1 cellular context compared by ENCODE assay signal in genomic region chr1:234683856-234684632, GRCh38.
TF ChIP-seq lines count a peak whose summit lies in the region.

No MANE protein-coding gene starts in this region.

TF ChIP-seq in HepG2, 621 proteins besides CTCF, POLR2A, EP300 and RAD21 (continued from another document and continues in another):
- no peak for TF ChIP-seq WIZ (CRISPR knock-in tag; IDR thresholded peaks at IDR 0.05)
- no peak for TF ChIP-seq DMTF1 (CRISPR knock-in tag; IDR thresholded peaks at IDR 0.05)
- TF ChIP-seq SP4 (CRISPR knock-in tag; IDR thresholded peaks at IDR 0.05): no peak
- TF ChIP-seq THAP9 (CRISPR knock-in tag; IDR thresholded peaks at IDR 0.05; ENCODE audit: borderline replicate concordance): no peak
- no peak for TF ChIP-seq CBX2 (IDR thresholded peaks at IDR 0.05; ENCODE audit: low read depth, low read length)
- no peak for TF ChIP-seq CBX2 (CRISPR knock-in tag; IDR thresholded peaks at IDR 0.05; ENCODE audit: low read depth)
- TF ChIP-seq CEBPB (IDR thresholded peaks at IDR 0.05; ENCODE audit: borderline replicate concordance, low read depth, low read length): peak; percentile 100
- TF ChIP-seq DMAP1 (CRISPR knock-in tag; IDR thresholded peaks at IDR 0.05): 0 out of 2 replicates have a peak, but pooled peaks have one; percentile 21
- peak; percentile 66 for TF ChIP-seq MAX (IDR thresholded peaks at IDR 0.05)
- 0 out of 2 replicates have a peak, but pooled peaks have one; percentile 59 for TF ChIP-seq KAT7 (CRISPR knock-in tag; IDR thresholded peaks at IDR 0.05; ENCODE audit: borderline replicate concordance)
- peak; percentile 95; the same call in 1 of the 2 replicates for TF ChIP-seq ZNF292 (CRISPR knock-in tag; IDR thresholded peaks at IDR 0.05; ENCODE audit: borderline replicate concordance, low read depth)
- no peak for TF ChIP-seq SYNCRIP (IDR thresholded peaks at IDR 0.05; ENCODE audit: insufficient read depth, low read depth, low read length)
- TF ChIP-seq ZNF468 (CRISPR knock-in tag; IDR thresholded peaks at IDR 0.05): no peak
- TF ChIP-seq PLRG1 (conservative IDR thresholded peaks at IDR 0.05): no peak
- no peak for TF ChIP-seq HHEX (CRISPR knock-in tag; IDR thresholded peaks at IDR 0.05)
- no peak for TF ChIP-seq MTERF4 (CRISPR knock-in tag; IDR thresholded peaks at IDR 0.05)
- peak; percentile 56; the same call in 1 of the 2 replicates for TF ChIP-seq NFE2L2 (IDR thresholded peaks at IDR 0.05; ENCODE audit: low read length)
- TF ChIP-seq PAXIP1 (CRISPR knock-in tag; conservative IDR thresholded peaks at IDR 0.05): peak; percentile 87
- TF ChIP-seq ZNF143 (CRISPR knock-in tag; IDR thresholded peaks at IDR 0.05): peak; percentile 41; the same call in 1 of the 2 replicates
- peak; percentile 84 for TF ChIP-seq ELF3 (CRISPR knock-in tag; IDR thresholded peaks at IDR 0.05)
- no peak for TF ChIP-seq ZFP36 (IDR thresholded peaks at IDR 0.05; ENCODE audit: borderline replicate concordance, low read depth, low read length, partially characterized antibody)
- peak; percentile 84 for TF ChIP-seq TFE3 (CRISPR knock-in tag; IDR thresholded peaks at IDR 0.05)
- no peak for TF ChIP-seq ZNF660 (CRISPR knock-in tag; IDR thresholded peaks at IDR 0.05; ENCODE audit: borderline replicate concordance, low read depth)
- TF ChIP-seq ZBTB8A (CRISPR knock-in tag; IDR thresholded peaks at IDR 0.05; ENCODE audit: borderline replicate concordance, low read depth): no peak
- TF ChIP-seq ZFP36L2 (CRISPR knock-in tag; IDR thresholded peaks at IDR 0.05): no peak
- TF ChIP-seq ZNF746 (CRISPR knock-in tag; IDR thresholded peaks at IDR 0.05): no peak
- no peak for TF ChIP-seq NR1H2 (CRISPR knock-in tag; IDR thresholded peaks at IDR 0.05; ENCODE audit: borderline replicate concordance, low read depth)
- TF ChIP-seq MLX (CRISPR knock-in tag; IDR thresholded peaks at IDR 0.05): peak; percentile 66; the same call in 1 of the 2 replicates
- no peak for TF ChIP-seq IRX3 (CRISPR knock-in tag; IDR thresholded peaks at IDR 0.05; ENCODE audit: borderline replicate concordance, low read depth)
- TF ChIP-seq PAF1 (CRISPR knock-in tag; IDR thresholded peaks at IDR 0.05): no peak
- TF ChIP-seq HCFC1 (IDR thresholded peaks at IDR 0.05; ENCODE audit: low read depth, low read length): no peak
- peak; percentile 79; the same call in 1 of the 2 replicates for TF ChIP-seq RERE (CRISPR knock-in tag; IDR thresholded peaks at IDR 0.05; ENCODE audit: low read depth)
- peak; percentile 98 for TF ChIP-seq MED1 (CRISPR knock-in tag; IDR thresholded peaks at IDR 0.05)
- TF ChIP-seq MTA1 (CRISPR knock-in tag; IDR thresholded peaks at IDR 0.05; ENCODE audit: borderline replicate concordance): no peak
- peak; percentile 75 for TF ChIP-seq ZNF205 (CRISPR knock-in tag; IDR thresholded peaks at IDR 0.05)
- TF ChIP-seq ZNF572 (CRISPR knock-in tag; IDR thresholded peaks at IDR 0.05): no peak
- no peak for TF ChIP-seq BCL3 (CRISPR knock-in tag; IDR thresholded peaks at IDR 0.05)
- 0 out of 2 replicates have a peak, but pooled peaks have one; percentile 37 for TF ChIP-seq ZNF816 (CRISPR knock-in tag; IDR thresholded peaks at IDR 0.05; ENCODE audit: borderline replicate concordance)
- no peak for TF ChIP-seq SP1 (IDR thresholded peaks at IDR 0.05)
- peak; percentile 32; the same call in 1 of the 2 replicates for TF ChIP-seq SP1 (CRISPR knock-in tag; IDR thresholded peaks at IDR 0.05)
- TF ChIP-seq GABPA (IDR thresholded peaks at IDR 0.05; ENCODE audit: low read depth, low read length): no peak
- no peak for TF ChIP-seq GABPA (CRISPR knock-in tag; IDR thresholded peaks at IDR 0.05; ENCODE audit: low read depth)
- peak; percentile 89 for TF ChIP-seq RXRB (CRISPR knock-in tag; IDR thresholded peaks at IDR 0.05; ENCODE audit: borderline replicate concordance)
